8 cellular contexts compared by ENCODE assay signal in the genomic region with DNA sequence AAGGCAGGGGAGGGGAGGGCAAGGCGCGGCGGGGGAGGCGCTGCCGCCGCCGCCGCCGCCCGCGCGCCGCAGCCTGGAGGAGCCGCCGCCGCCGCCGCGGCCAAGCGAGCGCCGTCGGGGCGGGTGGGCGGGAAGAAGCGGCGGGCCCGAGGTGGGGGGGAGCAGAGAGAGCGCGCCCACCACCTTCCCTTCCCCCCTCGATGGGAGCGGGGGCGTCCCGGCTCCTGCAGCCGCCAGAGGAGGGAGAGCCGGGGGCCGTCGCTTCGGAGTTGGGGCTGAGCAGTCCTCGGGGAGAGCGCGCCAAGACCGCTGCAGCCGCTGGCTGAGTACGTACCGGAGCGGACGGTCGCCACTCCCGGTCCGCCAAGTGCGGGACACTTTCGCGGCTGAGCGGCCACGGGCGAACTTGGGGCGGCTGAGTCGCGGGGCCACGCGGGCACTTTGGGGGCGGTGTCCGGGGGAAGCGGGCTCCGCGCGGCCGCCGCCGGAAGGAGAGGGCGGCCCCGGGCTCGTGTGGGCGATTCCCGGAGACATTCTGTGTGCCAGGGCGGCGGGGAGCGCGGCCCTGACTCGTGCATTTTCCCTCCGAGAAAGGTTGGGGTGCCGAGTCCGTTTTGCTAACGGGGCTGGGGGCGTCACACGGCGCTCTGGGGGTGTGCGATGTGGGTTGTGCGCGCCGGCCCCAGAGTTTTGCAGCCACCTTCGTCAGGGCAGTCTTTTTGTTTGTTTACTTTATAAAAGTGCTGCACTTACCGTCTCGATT. TPM values are rescaled to one million over a fixed set of nuclear protein-coding genes. Genes with fewer than 3 reads are reported as not detected.
DNase-seq lines count a peak whose midpoint lies in the region; ATAC-seq and TF ChIP-seq lines count a peak whose summit lies in the region.

A gene with protein sequence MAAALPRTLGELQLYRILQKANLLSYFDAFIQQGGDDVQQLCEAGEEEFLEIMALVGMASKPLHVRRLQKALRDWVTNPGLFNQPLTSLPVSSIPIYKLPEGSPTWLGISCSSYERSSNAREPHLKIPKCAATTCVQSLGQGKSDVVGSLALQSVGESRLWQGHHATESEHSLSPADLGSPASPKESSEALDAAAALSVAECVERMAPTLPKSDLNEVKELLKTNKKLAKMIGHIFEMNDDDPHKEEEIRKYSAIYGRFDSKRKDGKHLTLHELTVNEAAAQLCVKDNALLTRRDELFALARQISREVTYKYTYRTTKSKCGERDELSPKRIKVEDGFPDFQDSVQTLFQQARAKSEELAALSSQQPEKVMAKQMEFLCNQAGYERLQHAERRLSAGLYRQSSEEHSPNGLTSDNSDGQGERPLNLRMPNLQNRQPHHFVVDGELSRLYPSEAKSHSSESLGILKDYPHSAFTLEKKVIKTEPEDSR (plus strand): TSS at position 49 of the 763 bp plus-strand sequence. CDS start 10,094 bp downstream, outside the sequence.

- peak; percentile 75 for ATAC-seq in GM23338
- peak; percentile 38 to 53 (median 46) for ATAC-seq in right lobe of liver

- no peaks in the 10 kb centered on the region for H3K36me3 Mint-ChIP-seq in GM23338 (ENCODE audit: low read depth)

- whole genome bisulfite sequencing in right lobe of liver (ENCODE audit: insufficient coverage, low coverage, low lambda C conversion rate, missing lambda C conversion rate): 0% methylated on average over 9 of the region's 95 CpGs

- peaks cover 19% of the 10 kb centered on the region; the same call in 2 of the 3 replicates for H3K4me1 Mint-ChIP-seq in GM23338

- H3K4me1 ChIP-seq in GM23338 (ENCODE audit: insufficient read depth): peaks cover 11% of the 10 kb centered on the region; the same call in 1 of the 2 replicates
- H3K4me1 ChIP-seq in right lobe of liver: peaks cover 0 to 16% (median 2%) of the 10 kb centered on the region in 4 donors

- H3K27ac ChIP-seq in GM23338 (ENCODE audit: low read depth): 0 out of 2 replicates have a peak within 1 kb of the TSS, but pooled peaks have one; percentile 45
- H3K27ac ChIP-seq in right lobe of liver: peak within 1 kb of the TSS; percentile 93 to 96 (median 93)

- peak within 1 kb of the TSS; percentile 88 for H3K4me3 Mint-ChIP-seq in GM23338

- H3K36me3 ChIP-seq in GM23338 (ENCODE audit: insufficient read depth): no peaks in the 10 kb centered on the region
- H3K36me3 ChIP-seq in MG63: no peaks in the 10 kb centered on the region
- no peaks in the 10 kb centered on the region for H3K36me3 ChIP-seq in right lobe of liver

- peak within 1 kb of the TSS; percentile 25; the same call in 1 of the 2 replicates for H3K27ac Mint-ChIP-seq in GM23338

- peak within 1 kb of the TSS; percentile 90 for H3K4me2 ChIP-seq in GM23338

- TF ChIP-seq CTCF in GM23338 (conservative IDR thresholded peaks at IDR 0.05; ENCODE audit: low read depth in 2 of 2) (no peak), choroid plexus epithelial cell (conservative IDR thresholded peaks at IDR 0.05; ENCODE audit: low read depth, low read length) (no peak), right lobe of liver (IDR thresholded peaks at IDR 0.05) (no peak)

- intact Hi-C loops in right lobe of liver (cut with DNase I): no loop called here

- peak; percentile 17 for TF ChIP-seq POLR2A in right lobe of liver (IDR thresholded peaks at IDR 0.05)

- H4K20me1 ChIP-seq in GM23338 (replicated peaks; ENCODE audit: insufficient read depth): peaks cover 6% of the 10 kb centered on the region; the same call in 1 of the 2 replicates

- H3K9me3 ChIP-seq in MG63 (no peaks in the 10 kb centered on the region), right lobe of liver (no peaks in the 10 kb centered on the region)

- peak; percentile 72 for DNase-seq in GM23338 (ENCODE audit: low spot score)
- DNase-seq in MG63: peak; percentile 59
- DNase-seq in activated CD4-positive, alpha-beta T cell treated with anti-CD3 and anti-CD28 coated beads for 1 hour: peak; percentile 38
- no peak for DNase-seq in choroid plexus epithelial cell (ENCODE audit: low read depth)
- DNase-seq in right lobe of liver: peak; percentile 69 to 75 (median 69)
- DNase-seq in stimulated activated CD4-positive, alpha-beta T cell treated with anti-CD3 and anti-CD28 coated beads, Interleukin-4, amount 100 ng/mL, for 48 hours (ENCODE audit: low read depth in 2 of 2): peak; percentile 50 to 53
- DNase-seq in kidney tubule cell (ENCODE audit: low spot score): no peak

- H3K27me3 ChIP-seq in GM23338 (ENCODE audit: insufficient read depth): peaks cover 31% of the 10 kb centered on the region
- H3K27me3 ChIP-seq in MG63: no peaks in the 10 kb centered on the region
- H3K27me3 ChIP-seq in right lobe of liver: no peaks in the 10 kb centered on the region

- H3F3A ChIP-seq in GM23338 (replicated peaks; ENCODE audit: low read depth): 0 out of 2 replicates have a peak, but pooled peaks cover 7% of the 10 kb centered on the region

- H3K9me2 ChIP-seq in GM23338 (ENCODE audit: insufficient read depth): no peaks in the 10 kb centered on the region

- peak within 1 kb of the TSS; percentile 86 for H3K4me3 ChIP-seq in GM08714 (ENCODE audit: low read length)
- peak within 1 kb of the TSS; percentile 88 for H3K4me3 ChIP-seq in GM23338
- peak within 1 kb of the TSS; percentile 75 for H3K4me3 ChIP-seq in MG63
- H3K4me3 ChIP-seq in choroid plexus epithelial cell (ENCODE audit: low read depth, low read length): peak within 1 kb of the TSS; percentile 88
- peak within 1 kb of the TSS; percentile 73 to 82 (median 81) for H3K4me3 ChIP-seq in right lobe of liver

- no peaks in the 10 kb centered on the region for H3K9me3 Mint-ChIP-seq in GM23338

- peaks cover 4% of the 10 kb centered on the region for H3K27me3 Mint-ChIP-seq in GM23338 (ENCODE audit: insufficient read depth, low read depth, poor library complexity)

- peak within 1 kb of the TSS; percentile 92 for H2AFZ ChIP-seq in GM23338

- peaks cover 42% of the 10 kb centered on the region for H3K79me2 ChIP-seq in GM23338 (replicated peaks; ENCODE audit: insufficient read depth)

TF ChIP-seq in GM23338, 12 proteins besides CTCF, POLR2A, EP300 and RAD21 (continues in another document):
- no peak for TF ChIP-seq POLR2AphosphoS5 (IDR thresholded peaks at IDR 0.05; ENCODE audit: low read depth)
- TF ChIP-seq NANOG (IDR thresholded peaks at IDR 0.05; ENCODE audit: borderline replicate concordance): no peak
- TF ChIP-seq CREB1 (CRISPR knock-in tag; IDR thresholded peaks at IDR 0.05; ENCODE audit: low read depth): no peak
- TF ChIP-seq ZNF331 (CRISPR knock-in tag; IDR thresholded peaks at IDR 0.05; ENCODE audit: low read depth): no peak
- no peak for TF ChIP-seq STAT1 (IDR thresholded peaks at IDR 0.05; ENCODE audit: unreplicated experiment)
- TF ChIP-seq, protein P1, sequence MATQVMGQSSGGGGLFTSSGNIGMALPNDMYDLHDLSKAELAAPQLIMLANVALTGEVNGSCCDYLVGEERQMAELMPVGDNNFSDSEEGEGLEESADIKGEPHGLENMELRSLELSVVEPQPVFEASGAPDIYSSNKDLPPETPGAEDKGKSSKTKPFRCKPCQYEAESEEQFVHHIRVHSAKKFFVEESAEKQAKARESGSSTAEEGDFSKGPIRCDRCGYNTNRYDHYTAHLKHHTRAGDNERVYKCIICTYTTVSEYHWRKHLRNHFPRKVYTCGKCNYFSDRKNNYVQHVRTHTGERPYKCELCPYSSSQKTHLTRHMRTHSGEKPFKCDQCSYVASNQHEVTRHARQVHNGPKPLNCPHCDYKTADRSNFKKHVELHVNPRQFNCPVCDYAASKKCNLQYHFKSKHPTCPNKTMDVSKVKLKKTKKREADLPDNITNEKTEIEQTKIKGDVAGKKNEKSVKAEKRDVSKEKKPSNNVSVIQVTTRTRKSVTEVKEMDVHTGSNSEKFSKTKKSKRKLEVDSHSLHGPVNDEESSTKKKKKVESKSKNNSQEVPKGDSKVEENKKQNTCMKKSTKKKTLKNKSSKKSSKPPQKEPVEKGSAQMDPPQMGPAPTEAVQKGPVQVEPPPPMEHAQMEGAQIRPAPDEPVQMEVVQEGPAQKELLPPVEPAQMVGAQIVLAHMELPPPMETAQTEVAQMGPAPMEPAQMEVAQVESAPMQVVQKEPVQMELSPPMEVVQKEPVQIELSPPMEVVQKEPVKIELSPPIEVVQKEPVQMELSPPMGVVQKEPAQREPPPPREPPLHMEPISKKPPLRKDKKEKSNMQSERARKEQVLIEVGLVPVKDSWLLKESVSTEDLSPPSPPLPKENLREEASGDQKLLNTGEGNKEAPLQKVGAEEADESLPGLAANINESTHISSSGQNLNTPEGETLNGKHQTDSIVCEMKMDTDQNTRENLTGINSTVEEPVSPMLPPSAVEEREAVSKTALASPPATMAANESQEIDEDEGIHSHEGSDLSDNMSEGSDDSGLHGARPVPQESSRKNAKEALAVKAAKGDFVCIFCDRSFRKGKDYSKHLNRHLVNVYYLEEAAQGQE (IDR thresholded peaks at IDR 0.05; ENCODE audit: unreplicated experiment): no peak
- TF ChIP-seq EZH2phosphoT487 (IDR thresholded peaks at IDR 0.05; ENCODE audit: unreplicated experiment): no peak
- TF ChIP-seq JUNB (IDR thresholded peaks at IDR 0.05; ENCODE audit: unreplicated experiment): no peak
- TF ChIP-seq ZNF114 (CRISPR knock-in tag; IDR thresholded peaks at IDR 0.05): no peak

RNA-seq across cellular contexts. Expression of the gene that starts here (rescaled TPM):
- total RNA-seq in GM23338 (2014; rRNA removed; shearing (Covaris generic)): 35.9 and 40.2 TPM in 2 replicates
- polyA plus RNA-seq in GM23338 (2016; fragmentation: Nextera tagmentation; extraction: Ambion mirVana): 8.3 and 10.4 TPM in 2 replicates
- total RNA-seq in MG63 (2014; rRNA removed; shearing (Covaris generic); ENCODE audit: low replicate concordance): 18.5 and 93.0 TPM in 2 replicates
- total RNA-seq in right lobe of liver: 10 to 100 TPM; 22.0 to 29.9 (median 23.8) TPM

Comparison
In these comparisons a context has a peak if more than half of its experiments do, and no peak if none do; other contexts are left out.
1. DNase-seq: peak in GM23338 (single experiment), MG63 (single experiment), activated CD4-positive, alpha-beta T cell treated with anti-CD3 and anti-CD28 coated beads for 1 hour (single experiment), right lobe of liver (3 of 3) and stimulated activated CD4-positive, alpha-beta T cell treated with anti-CD3 and anti-CD28 coated beads, Interleukin-4, amount 100 ng/mL, for 48 hours (2 of 2); none in choroid plexus epithelial cell (single experiment) and kidney tubule cell (single experiment).
2. Peak in every context shown above with its lines, with median percentiles within 50 percentile points of each other: H3K4me3 ChIP-seq.